Comparison of ENCODE assay signal across 8 cellular contexts in the genomic region with DNA sequence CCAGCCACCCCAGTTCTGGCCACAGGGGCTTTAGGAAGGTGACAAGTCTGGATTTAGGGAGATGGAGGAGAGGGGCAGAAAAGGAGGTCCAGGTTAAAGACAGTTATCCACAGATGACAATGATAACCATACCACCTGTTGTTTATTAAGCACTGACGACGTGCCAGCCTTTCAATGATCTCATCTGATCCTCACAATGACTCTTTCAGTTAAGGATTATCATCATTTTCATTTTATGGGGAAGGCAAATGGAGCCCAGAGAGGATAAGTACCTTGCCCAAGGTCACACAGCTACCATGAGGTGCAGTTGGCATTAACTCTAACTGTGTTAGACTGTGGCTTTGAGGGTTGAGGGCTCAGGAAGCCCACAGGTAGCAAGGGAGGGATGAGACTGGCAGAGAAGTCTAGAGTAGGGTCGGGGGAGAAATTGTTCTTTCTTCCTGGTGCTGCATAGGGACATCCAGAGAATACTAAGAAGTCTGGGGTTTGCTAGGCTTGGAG. TPM values are rescaled to one million over a fixed set of nuclear protein-coding genes. Genes with fewer than 3 reads are reported as not detected.
DNase-seq lines count a peak whose midpoint lies in the region; ATAC-seq and TF ChIP-seq lines count a peak whose summit lies in the region.

No MANE protein-coding gene starts in this region.

- no peaks in the 10 kb centered on the region for H3K36me3 ChIP-seq in DND-41 (ENCODE audit: insufficient read depth, low read length)
- no peaks in the 10 kb centered on the region for H3K36me3 ChIP-seq in Peyer's patch
- H3K36me3 ChIP-seq in endodermal cell (ENCODE audit: control insufficient read depth, insufficient read depth, low read length), result no peaks in the 10 kb centered on the region
- H3K36me3 ChIP-seq in trophoblast cell (ENCODE audit: control insufficient read depth in 1 of 2, insufficient read depth in 2 of 2, low read length in 2 of 2), result no peaks in the 10 kb centered on the region

- no peak for TF ChIP-seq POLR2A in Peyer's patch (IDR thresholded peaks at IDR 0.05)

- H3K23ac ChIP-seq in trophoblast cell (ENCODE audit: low read length), result no peak overlapping the region

- DNase-seq in DND-41 (peak; percentile 40), Peyer's patch (no peak), endodermal cell (no peak), trophoblast cell (no peak), NCI-H1417 treated with DMSO at 0.1 percent for 48 hours (lab: John Stamatoyannopoulos, UW) (no peak), MV-4-11 (lab: John Stamatoyannopoulos, UW) (no peak)

- peak overlapping the region; percentile 60 for H2AFZ ChIP-seq in DND-41 (ENCODE audit: low read depth, low read length)
- H2AFZ ChIP-seq in trophoblast cell (ENCODE audit: insufficient read depth, low read length, poor library complexity), result no peak overlapping the region

- H3K27me3 Mint-ChIP-seq in endodermal cell (ENCODE audit: insufficient read depth), result no peaks in the 10 kb centered on the region

- H3K9me3 Mint-ChIP-seq in endodermal cell, result no peaks in the 10 kb centered on the region

- H3K27ac ChIP-seq in DND-41 (ENCODE audit: low read length), result peak overlapping the region; percentile 96
- peak overlapping the region; percentile 19 to 87 (median 60) for H3K27ac ChIP-seq in Peyer's patch
- H3K27ac ChIP-seq in endodermal cell (ENCODE audit: low read depth, low read length), result no peak overlapping the region
- H3K27ac ChIP-seq in trophoblast cell (ENCODE audit: low read depth, low read length), result peak overlapping the region; percentile 84

- H3K4me1 ChIP-seq in DND-41 (ENCODE audit: insufficient read depth, low read length) (peaks cover 28% of the 10 kb centered on the region), Peyer's patch (peaks cover 0 to 30% (median 11%) of the 10 kb centered on the region in 4 donors), endodermal cell (ENCODE audit: control insufficient read depth, insufficient read depth, low read length) (peaks cover 9% of the 10 kb centered on the region), trophoblast cell (ENCODE audit: control insufficient read depth in 1 of 2, insufficient read depth in 2 of 2, low read length in 2 of 2) (peaks cover 43 to 44% of the 10 kb centered on the region in 2 experiments)

- H3K4me3 ChIP-seq in DND-41 (ENCODE audit: low read depth in 1 of 2, low read length in 2 of 2), result peak overlapping the region in 1 of 2 experiments; percentile 47; a peak in 2 of 4 replicates
- no peak overlapping the region for H3K4me3 ChIP-seq in Peyer's patch
- H3K4me3 ChIP-seq in endodermal cell (ENCODE audit: low read length), result no peak overlapping the region
- H3K4me3 ChIP-seq in trophoblast cell (ENCODE audit: low read depth, low read length), result no peak overlapping the region

- peak overlapping the region; percentile 92 for H2BK12ac ChIP-seq in trophoblast cell (ENCODE audit: low read length)

- peak overlapping the region; percentile 10 for H4K8ac ChIP-seq in trophoblast cell (ENCODE audit: low read depth, low read length)

- H3K4me3 Mint-ChIP-seq in endodermal cell, result no peak overlapping the region

- H3K4ac ChIP-seq in trophoblast cell (ENCODE audit: low read depth, low read length), result no peak overlapping the region

- H3K27me3 ChIP-seq in DND-41 (ENCODE audit: insufficient read depth, low read length, poor library complexity) (no peaks in the 10 kb centered on the region), Peyer's patch (no peaks in the 10 kb centered on the region), endodermal cell (ENCODE audit: control insufficient read depth, insufficient read depth, low read length, poor library complexity, severe bottlenecking) (no peaks in the 10 kb centered on the region), trophoblast cell (ENCODE audit: insufficient read depth, low read length) (no peaks in the 10 kb centered on the region)

- H3K4me1 Mint-ChIP-seq in endodermal cell, result peaks cover 31% of the 10 kb centered on the region

- peak overlapping the region; percentile 71 for H4K91ac ChIP-seq in trophoblast cell (ENCODE audit: low read depth, low read length)

- TF ChIP-seq CTCF in DND-41 (IDR thresholded peaks at IDR 0.05; ENCODE audit: borderline replicate concordance, extremely low read depth, low read length, poor library complexity, severe bottlenecking) (no peak), Peyer's patch (IDR thresholded peaks at IDR 0.05) (no peak), endodermal cell (conservative IDR thresholded peaks at IDR 0.05) (no peak)

- H3K79me2 ChIP-seq in DND-41 (ENCODE audit: insufficient read depth, low read length) (no peaks in the 10 kb centered on the region), trophoblast cell (ENCODE audit: control insufficient read depth, insufficient read depth, low read length, poor library complexity) (no peaks in the 10 kb centered on the region)

- H4K12ac ChIP-seq in trophoblast cell (ENCODE audit: low read depth, low read length), result no peak overlapping the region

- peaks cover 34% of the 10 kb centered on the region for H3K79me1 ChIP-seq in trophoblast cell (ENCODE audit: low read length)

- H3K9me3 ChIP-seq in DND-41 (ENCODE audit: insufficient read depth, low read length, severe bottlenecking), result no peaks in the 10 kb centered on the region
- no peaks in the 10 kb centered on the region for H3K9me3 ChIP-seq in Peyer's patch
- H3K9me3 ChIP-seq in endodermal cell (ENCODE audit: control insufficient read depth, low read length), result no peaks in the 10 kb centered on the region
- no peaks in the 10 kb centered on the region for H3K9me3 ChIP-seq in trophoblast cell (ENCODE audit: insufficient read depth, low read depth, low read length)

- H3K27ac Mint-ChIP-seq in endodermal cell, result peak overlapping the region; percentile 77

- H4K20me1 ChIP-seq in DND-41 (ENCODE audit: insufficient read depth, low read length), result no peaks in the 10 kb centered on the region

- peak overlapping the region; percentile 88 for H2BK5ac ChIP-seq in trophoblast cell (ENCODE audit: low read depth, low read length, poor library complexity)

- peak overlapping the region; percentile 58 for H3K4me2 ChIP-seq in DND-41 (ENCODE audit: insufficient read depth, low read length)
- no peak overlapping the region for H3K4me2 ChIP-seq in trophoblast cell (ENCODE audit: low read length)

- WGBS in endodermal cell (ENCODE audit: insufficient coverage in 1 of 2, insufficient read length in 1 of 2), 2 experiments, result 96 to 100% methylated on average over 2 to 3 of the region's 3 CpGs
- no CpG with 5 or more reads among the region's 3 CpGs for WGBS in trophoblast cell (ENCODE audit: extremely low coverage, insufficient coverage, insufficient read length)

- H3K14ac ChIP-seq in trophoblast cell (ENCODE audit: low read length), result peak overlapping the region; percentile 56

- H2AK5ac ChIP-seq in trophoblast cell (ENCODE audit: low read length), result peak overlapping the region; percentile 63

- peak overlapping the region; percentile 62 for H3K9ac ChIP-seq in DND-41 (ENCODE audit: low read depth, low read length)
- H3K9ac ChIP-seq in endodermal cell (ENCODE audit: extremely low read depth, low read length, poor library complexity, severe bottlenecking), result no peak overlapping the region
- H3K9ac ChIP-seq in trophoblast cell (ENCODE audit: low read length), result no peak overlapping the region

- H3K18ac ChIP-seq in trophoblast cell (ENCODE audit: low read length), result peak overlapping the region; percentile 4

- ATAC-seq in DND-41 (ENCODE audit: insufficient read depth, low read depth) (peak; percentile 27), GM18511 (IDR thresholded peaks at IDR 0.05; ENCODE audit: unreplicated experiment) (no peak), HG03378 (IDR thresholded peaks at IDR 0.05; ENCODE audit: unreplicated experiment) (no peak)

- no peaks in the 10 kb centered on the region for H3K36me3 Mint-ChIP-seq in endodermal cell (ENCODE audit: low read depth)

- peak overlapping the region; percentile 23 for H2BK120ac ChIP-seq in trophoblast cell (ENCODE audit: insufficient read depth, low read length, poor library complexity)

RNA-seq across cellular contexts. Expression of gene JADE2, which starts 21.5 kb away (rescaled TPM):
- total RNA-seq in Peyer's patch, result 10 to 100 TPM; 51.5 to 77.6 (median 57.4) TPM
- 10 to 100 TPM; 33.9 to 51.9 TPM for total RNA-seq in endodermal cell
- 4.3 TPM for polyA plus RNA-seq in endodermal cell (2013, experiment 1 of 2)
- polyA plus RNA-seq in endodermal cell (2013, experiment 2 of 2), result 4.5 TPM
- 3.8 TPM in 2 replicates for polyA plus RNA-seq in trophoblast cell (2013)
